Comparison of ENCODE assay signal across 7 cellular contexts in the genomic region with DNA sequence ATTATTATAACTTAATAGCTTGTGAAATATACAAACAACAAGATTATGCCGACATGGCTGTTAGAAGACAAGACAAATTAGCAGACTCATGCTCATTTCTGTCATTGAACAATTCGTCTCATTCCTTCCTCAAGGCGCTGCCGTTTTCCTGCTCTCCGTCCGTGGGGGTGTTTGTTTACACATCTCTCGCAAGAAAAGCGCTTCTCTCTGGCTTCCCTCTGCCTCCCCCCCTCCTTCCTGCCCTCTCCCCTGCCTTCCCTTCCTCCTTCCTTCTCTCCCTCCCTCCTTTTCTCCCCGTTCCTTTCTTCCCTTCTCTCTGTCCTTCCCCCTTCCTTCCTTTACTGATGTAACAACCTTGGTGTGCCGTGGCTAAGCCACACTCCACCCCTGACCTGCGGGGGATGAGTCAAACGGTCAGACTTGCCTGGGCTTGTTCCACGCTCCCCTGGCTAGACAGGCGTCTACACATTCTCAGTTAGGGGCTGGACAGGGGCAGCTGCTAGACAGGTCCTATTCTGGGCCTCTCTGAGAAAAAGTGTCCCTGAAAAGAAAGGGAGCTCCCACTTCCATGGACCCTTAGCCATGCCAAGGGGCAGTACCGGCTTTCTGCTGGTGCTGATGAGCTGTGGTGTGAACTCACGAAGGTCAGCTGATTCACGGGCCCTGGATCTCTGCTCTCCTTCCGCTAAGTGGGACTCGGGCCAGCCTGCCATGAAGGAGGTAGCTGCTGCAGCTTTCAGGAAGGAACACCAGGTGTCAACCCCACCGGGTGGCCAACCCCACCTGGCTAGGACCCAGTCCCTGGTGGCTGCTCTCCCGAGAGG. TPM values are rescaled to one million over a fixed set of nuclear protein-coding genes. Genes with fewer than 3 reads are reported as not detected.
DNase-seq lines count a peak whose midpoint lies in the region; ATAC-seq, FAIRE-seq and TF ChIP-seq lines count a peak whose summit lies in the region.

No MANE protein-coding gene starts in this region.

- peaks cover 4% of the 10 kb centered on the region for H3K27me3 ChIP-seq in lower lobe of right lung (ENCODE audit: low read depth)

- DNase-seq in GM13977 (ENCODE audit: low spot score) (peak; percentile 57), NCI-H748 (lab: John Stamatoyannopoulos, UW; ENCODE audit: unreplicated experiment) (peak; percentile 88), MCF 10A (ENCODE audit: unreplicated experiment) (peak; percentile 94), lower lobe of right lung (peak; percentile 75), urothelium cell line (ENCODE audit: low spot score) (peak; percentile 78)

- BruUV-seq in MCF 10A (replicated peaks; lab: Mats Ljungman, UMichigan): no TSS peak

- in situ Hi-C loops in GM13977 (cut with MboI; ENCODE audit: low pct_unique_long_range_greater_than_20kb, low sequenced_read_pairs, unreplicated experiment): loop anchor here (25.0 kb wide), 3 partner anchors 315 to 640 kb away; no protein-coding TSS in a partner anchor

- intact Hi-C loops in MCF 10A (cut with micrococcal nuclease) (loop anchor here (10.0 kb wide), 1 partner anchor 58 kb away; no protein-coding TSS in a partner anchor), lower lobe of right lung (cut with DNase I) (no loop called here)

- peak; percentile 88 for FAIRE-seq in urothelium cell line (lab: Jason Lieb, UNC)

- CTCF ChIA-PET in MCF 10A (lab: Yijun Ruan, JAX): interaction anchor here (0.6 to 5.6 kb wide), 7 partner anchors 8 to 492 kb away, joined by 3 to 50 read pairs (median 5); no protein-coding TSS in a partner anchor

- H3K36me3 ChIP-seq in lower lobe of right lung: no peaks in the 10 kb centered on the region

- H3K4me1 ChIP-seq in lower lobe of right lung: peaks cover 18% of the 10 kb centered on the region

- ATAC-seq in HG02759 (IDR thresholded peaks at IDR 0.05; ENCODE audit: unreplicated experiment): peak; percentile 93
- ATAC-seq in lower lobe of right lung: peak; percentile 83 to 85
- no peak for ATAC-seq in HG03139 (IDR thresholded peaks at IDR 0.05; ENCODE audit: unreplicated experiment)

- no peaks in the 10 kb centered on the region for H3K27me3 Mint-ChIP-seq in MCF 10A (ENCODE audit: insufficient read depth, unreplicated experiment)

- peak overlapping the region; percentile 58 for H3K4me3 Mint-ChIP-seq in MCF 10A (ENCODE audit: unreplicated experiment)

- no peaks in the 10 kb centered on the region for H3K36me3 Mint-ChIP-seq in MCF 10A (ENCODE audit: insufficient read depth, unreplicated experiment)

- peak overlapping the region; percentile 94 for H3K27ac Mint-ChIP-seq in MCF 10A (ENCODE audit: low read depth, unreplicated experiment)

- H3K4me1 Mint-ChIP-seq in MCF 10A (ENCODE audit: insufficient read depth, unreplicated experiment): peaks cover 35% of the 10 kb centered on the region

- no peaks in the 10 kb centered on the region for H3K9me3 ChIP-seq in lower lobe of right lung

- no peaks in the 10 kb centered on the region for H3K9me3 Mint-ChIP-seq in MCF 10A (ENCODE audit: unreplicated experiment)

- peak overlapping the region; percentile 72 for H3K27ac ChIP-seq in lower lobe of right lung

- H3K4me3 ChIP-seq in lower lobe of right lung: peak overlapping the region; percentile 13

- POLR2A ChIA-PET in MCF 10A (lab: Yijun Ruan, JAX): interaction anchor here (0.7 to 1.5 kb wide), 10 partner anchors 9 to 123 kb away, joined by 3 to 7 read pairs (median 4); no protein-coding TSS in a partner anchor

- no peak for TF ChIP-seq CTCF in GM13977 (IDR thresholded peaks at IDR 0.05; ENCODE audit: extremely low read depth, insufficient read depth, missing control alignments)
- TF ChIP-seq CTCF in MCF 10A (IDR thresholded peaks at IDR 0.05; ENCODE audit: unreplicated experiment): peak; percentile 11
- no peak for TF ChIP-seq CTCF in lower lobe of right lung (IDR thresholded peaks at IDR 0.05)

RNA-seq across cellular contexts. Expression of gene SPTLC1, which starts 32.0 kb away (rescaled TPM):
- total RNA-seq in MCF 10A (2022) (65.5 and 68.0 TPM in 2 replicates), lower lobe of right lung (65.4 TPM)
